ENCODE assay signal across 8 cellular contexts in genomic region chr17:45225964-45226530, GRCh38. TPM values are rescaled to one million over a fixed set of nuclear protein-coding genes. Genes with fewer than 3 reads are reported as not detected.
DNase-seq lines count a peak whose midpoint lies in the region; ATAC-seq and TF ChIP-seq lines count a peak whose summit lies in the region.
"Had no signal": no experiment of that assay in that cellular context is flagged by ENCODE, and none has a peak within 500 bp of the region (broad histone marks: within the 10 kb centered on the region; RNA-seq: fewer than 3 reads in every experiment).

No MANE protein-coding gene starts in this region.

- peak in 70 of 76 experiments; percentile 9 to 92 (median 64) for DNase-seq in HUDEP-2 (lab: John Stamatoyannopoulos, UW; ENCODE audit: unreplicated experiment in 76 of 76)
- peak; percentile 97 for DNase-seq in activated CD4-positive, alpha-beta T cell treated with anti-CD3 and anti-CD28 coated beads, Interleukin-2, amount 10 ng/mL, durations not matched to agents 7 days and 5 days
- peak; percentile 94 for DNase-seq in effector CD4-positive, alpha-beta T cell
- peak in 6 of 10 donors; percentile 27 to 90 (median 50) for DNase-seq in posterior cingulate gyrus
- DNase-seq in upper lobe of right lung = peak; percentile 89
- no peak for DNase-seq in NCI-H187 treated with DMSO at 0.1 percent for 48 hours (lab: John Stamatoyannopoulos, UW)

- peak overlapping the region; percentile 81 for H3K27ac ChIP-seq in upper lobe of right lung

- no peaks in the 10 kb centered on the region for H3K27me3 Mint-ChIP-seq in activated CD4-positive, alpha-beta T cell treated with anti-CD3 and anti-CD28 coated beads, Interleukin-2, amount 10 ng/mL, durations not matched to agents 7 days and 5 days

- no peaks in the 10 kb centered on the region for H3K27me3 ChIP-seq in upper lobe of right lung

- POLR2A ChIA-PET in activated CD4-positive, alpha-beta T cell treated with anti-CD3 and anti-CD28 coated beads, Interleukin-2, amount 10 ng/mL, durations not matched to agents 7 days and 5 days (lab: Charles Lee) = interaction anchor here (0.5 to 1.0 kb wide), 4 partner anchors 22 to 90 kb away, joined by 3 to 5 read pairs (median 4); partner anchors contain the start of genes HEXIM1 and MAP3K14

- CTCF ChIA-PET in activated CD4-positive, alpha-beta T cell treated with anti-CD3 and anti-CD28 coated beads, Interleukin-2, amount 10 ng/mL, durations not matched to agents 7 days and 5 days (lab: Charles Lee) = interaction anchor here (1.0 to 6.2 kb wide), 13 partner anchors 10 to 169 kb away, joined by 3 to 44 read pairs (median 7); partner anchors contain the start of genes ACBD4, HEXIM1 and HEXIM2

- peak overlapping the region; percentile 64 for H3K4me3 ChIP-seq in upper lobe of right lung

- no peaks in the 10 kb centered on the region for H3K9me3 Mint-ChIP-seq in activated CD4-positive, alpha-beta T cell treated with anti-CD3 and anti-CD28 coated beads, Interleukin-2, amount 10 ng/mL, durations not matched to agents 7 days and 5 days

- no peaks in the 10 kb centered on the region for H3K9me3 ChIP-seq in upper lobe of right lung

- no peak for TF ChIP-seq CTCF in upper lobe of right lung (IDR thresholded peaks at IDR 0.05)

- H3K4me1 ChIP-seq in upper lobe of right lung = peaks cover 43% of the 10 kb centered on the region

- peak overlapping the region; percentile 100 for H3K27ac Mint-ChIP-seq in activated CD4-positive, alpha-beta T cell treated with anti-CD3 and anti-CD28 coated beads, Interleukin-2, amount 10 ng/mL, durations not matched to agents 7 days and 5 days

- intact Hi-C loops in posterior cingulate gyrus (cut with DNase I) = no loop called here
- intact Hi-C loops in upper lobe of right lung (cut with DNase I) = no loop called here

- peak overlapping the region; percentile 97 for H3K4me3 Mint-ChIP-seq in activated CD4-positive, alpha-beta T cell treated with anti-CD3 and anti-CD28 coated beads, Interleukin-2, amount 10 ng/mL, durations not matched to agents 7 days and 5 days

- peaks cover 61% of the 10 kb centered on the region for H3K4me1 Mint-ChIP-seq in activated CD4-positive, alpha-beta T cell treated with anti-CD3 and anti-CD28 coated beads, Interleukin-2, amount 10 ng/mL, durations not matched to agents 7 days and 5 days

- ATAC-seq in GM19397 (IDR thresholded peaks at IDR 0.05; ENCODE audit: unreplicated experiment) = peak; percentile 35
- ATAC-seq in upper lobe of right lung = peak; percentile 75

- peaks cover 54% of the 10 kb centered on the region for H3K36me3 Mint-ChIP-seq in activated CD4-positive, alpha-beta T cell treated with anti-CD3 and anti-CD28 coated beads, Interleukin-2, amount 10 ng/mL, durations not matched to agents 7 days and 5 days (ENCODE audit: low read depth)

- H3K36me3 ChIP-seq in upper lobe of right lung = no peaks in the 10 kb centered on the region

RNA-seq across cellular contexts. Expression of gene FMNL1, which starts 4.4 kb away (rescaled TPM):
- 100 to 1,000 TPM; 391 to 410 TPM for total RNA-seq in activated CD4-positive, alpha-beta T cell treated with anti-CD3 and anti-CD28 coated beads, Interleukin-2, amount 10 ng/mL, durations not matched to agents 7 days and 5 days
- 62.3 TPM for total RNA-seq in upper lobe of right lung

RNA-seq across cellular contexts. Expression of gene SPATA32, which starts 35.8 kb away (rescaled TPM):
- under 1 TPM; 0.27 to 0.67 TPM for total RNA-seq in activated CD4-positive, alpha-beta T cell treated with anti-CD3 and anti-CD28 coated beads, Interleukin-2, amount 10 ng/mL, durations not matched to agents 7 days and 5 days
- total RNA-seq in upper lobe of right lung = not detected
- total RNA-seq: fibroblast of lung had no signal
